8 cellular contexts compared by ENCODE assay signal in the genomic region with DNA sequence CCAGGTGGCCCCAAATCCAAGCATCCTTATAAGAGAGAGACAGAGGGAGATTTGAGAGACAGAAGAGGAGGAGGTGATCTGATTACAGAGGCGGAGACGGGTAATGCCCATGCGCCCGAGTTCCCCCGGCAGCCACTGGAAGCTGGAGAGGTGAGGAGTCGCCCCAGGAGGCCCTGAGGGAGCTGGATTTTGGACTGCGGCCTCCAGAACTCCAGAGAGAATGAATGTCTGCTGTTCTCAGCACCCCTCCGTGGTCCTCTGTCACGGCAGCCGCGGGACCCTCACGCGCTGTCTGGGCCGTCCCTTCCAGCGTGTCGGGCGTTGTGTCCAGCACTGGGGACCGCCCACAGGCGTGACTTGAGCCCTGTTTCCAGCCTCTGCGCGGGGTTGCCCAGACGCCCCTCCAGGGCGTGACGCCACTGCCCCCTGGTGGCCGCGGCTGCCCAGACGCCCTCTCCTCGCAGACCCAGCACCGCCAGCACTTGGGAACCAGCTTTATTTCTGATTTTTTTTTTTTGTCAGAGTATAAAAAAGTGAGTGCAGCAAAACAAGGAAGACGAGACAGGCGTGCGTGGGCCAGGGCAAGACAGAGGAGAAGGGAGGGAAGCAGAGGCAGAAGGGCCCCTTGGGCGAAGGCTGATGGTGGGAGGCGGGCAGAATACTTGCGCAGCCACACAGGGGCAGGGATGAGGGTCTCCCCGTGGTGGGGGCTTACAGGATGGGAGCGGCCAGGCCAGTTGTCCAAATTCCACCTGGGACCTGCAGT. TPM values are rescaled to one million over a fixed set of nuclear protein-coding genes. Genes with fewer than 3 reads are reported as not detected.
DNase-seq lines count a peak whose midpoint lies in the region; ATAC-seq, FAIRE-seq and TF ChIP-seq lines count a peak whose summit lies in the region.

No MANE protein-coding gene starts in this region.

- H2BK15ac ChIP-seq in H1 (ENCODE audit: low read length) = peak overlapping the region; percentile 72; the same call in 1 of the 2 replicates

- ATAC-seq in HG03432 (IDR thresholded peaks at IDR 0.05; ENCODE audit: unreplicated experiment) (peak; percentile 44), memory B cell (ENCODE audit: low read depth) (peak; percentile 76), HG03280 (IDR thresholded peaks at IDR 0.05; ENCODE audit: unreplicated experiment) (no peak)

- no peak overlapping the region; the same call in 1 of the 2 replicates for H2BK5ac ChIP-seq in H1 (ENCODE audit: low read depth, low read length)

- H3K23me2 ChIP-seq in H1 (ENCODE audit: low read depth, low read length) = peaks cover 11% of the 10 kb centered on the region; the same call in 1 of the 2 replicates

- no peak overlapping the region for H3K27ac ChIP-seq in H1 (ENCODE audit: low read depth, low read length)

- H2BK12ac ChIP-seq in H1 (ENCODE audit: low read depth, low read length) = peak overlapping the region; percentile 75; the same call in 1 of the 2 replicates

- peaks cover 12% of the 10 kb centered on the region for H3K36me3 Mint-ChIP-seq in memory B cell

- 9% methylated on average over 34 of the region's 37 CpGs; no CpG with 5 or more reads in 1 of the 2 experiments for WGBS in H1 (ENCODE audit: extremely low coverage in 1 of 2, insufficient coverage in 1 of 2, insufficient read length in 1 of 2, insufficient replicate concordance in 2 of 2, low coverage in 1 of 2, low lambda C conversion rate in 2 of 2, missing lambda C conversion rate in 1 of 2), 2 experiments

- TF ChIP-seq CTCF in H1 (IDR thresholded peaks at IDR 0.05; ENCODE audit: control extremely low read depth in 1 of 3, insufficient read depth in 1 of 3, low read depth in 1 of 3, low read length in 3 of 3) = peak; percentile 88 to 93 (median 89)

- no peaks in the 10 kb centered on the region for H3K36me3 ChIP-seq in H1 (ENCODE audit: control insufficient read depth in 2 of 4, insufficient read depth in 4 of 4, low read length in 3 of 4)

- CTCF ChIA-PET in H1 (lab: Charles Lee; ENCODE audit: partially characterized antibody) = interaction anchor here (0.6 to 5.0 kb wide), 43 partner anchors 8 to 490 kb away, joined by 3 to 58 read pairs (median 4); partner anchors contain the start of genes C20orf204, DNAJC5 and UCKL1

- H2BK20ac ChIP-seq in H1 (ENCODE audit: low read length) = no peak overlapping the region

- no peaks in the 10 kb centered on the region for H3K9me3 Mint-ChIP-seq in memory B cell

- H3K9me3 ChIP-seq in H1 (ENCODE audit: insufficient read depth in 2 of 2, low read depth in 1 of 2, low read length in 1 of 2) = no peaks in the 10 kb centered on the region

- no peak overlapping the region for H2BK120ac ChIP-seq in H1 (replicated peaks; ENCODE audit: low read depth, low read length)

- no peak overlapping the region for H2AK5ac ChIP-seq in H1 (ENCODE audit: low read depth, low read length)

- H3K9ac ChIP-seq in H1 (replicated peaks in 1 of 4; ENCODE audit: extremely low read depth in 1 of 4, low read depth in 3 of 4, low read length in 3 of 4) = no peak overlapping the region

- H4K91ac ChIP-seq in H1 (replicated peaks; ENCODE audit: insufficient read length, low read length) = peak overlapping the region; percentile 65

- H3K23ac ChIP-seq in H1 (ENCODE audit: insufficient read length) = no peak overlapping the region

- no peak for TF ChIP-seq POLR2A in H1 (IDR thresholded peaks at IDR 0.05; ENCODE audit: control extremely low read depth in 1 of 2, low read depth in 2 of 2, low read length in 2 of 2)

- no peaks in the 10 kb centered on the region for H3K79me2 ChIP-seq in H1 (ENCODE audit: control insufficient read depth in 1 of 2, insufficient read depth in 2 of 2, low read length in 2 of 2)

- peak overlapping the region; percentile 5 to 93 for H3K4me2 ChIP-seq in H1 (ENCODE audit: insufficient read depth in 1 of 2, low read depth in 2 of 2, low read length in 2 of 2)

- H3K14ac ChIP-seq in H1 (ENCODE audit: insufficient read length) = no peak overlapping the region

- peaks cover 2 to 10% of the 10 kb centered on the region in 2 experiments for H4K20me1 ChIP-seq in H1 (replicated peaks in 1 of 2; ENCODE audit: control insufficient read depth in 1 of 2, insufficient read depth in 2 of 2, low read length in 2 of 2)

- DNase-seq in DMS 273 (lab: John Stamatoyannopoulos, UW; ENCODE audit: unreplicated experiment) (peak; percentile 91), NOMO-1 (lab: John Stamatoyannopoulos, UW; ENCODE audit: unreplicated experiment in 2 of 2) (peak; percentile 79 to 81), H1 (ENCODE audit: low read depth in 1 of 2, low spot score in 2 of 2) (peak in 1 of 2 experiments; percentile 98), memory B cell (ENCODE audit: low spot score in 2 of 2) (peak; percentile 86 to 95)
- DNase-seq in activated CD8-positive, alpha-beta memory T cell treated with anti-CD3 and anti-CD28 coated beads, Interleukin-2, amount 50 U/mL, for 48 hours = peak; percentile 95
- DNase-seq in stimulated activated CD8-positive, alpha-beta memory T cell treated with anti-CD3 and anti-CD28 coated beads, Interleukin-15, amount 100 ng/mL, for 1 hour (ENCODE audit: low read depth) = peak; percentile 61

- H3K27me3 ChIP-seq in H1 (replicated peaks in 1 of 4; ENCODE audit: control insufficient read depth in 3 of 4, extremely low read depth in 1 of 4, insufficient read depth in 3 of 4, low read length in 3 of 4) = peaks cover 0 to 12% (median 2%) of the 10 kb centered on the region in 4 experiments; a peak in 2 of 7 replicates

- H3K4me3 Mint-ChIP-seq in memory B cell = no peak overlapping the region

- POLR2A ChIA-PET in H1 (lab: Charles Lee; ENCODE audit: partially characterized antibody) = interaction anchor here (0.6 to 2.2 kb wide), 14 partner anchors 10 to 1066 kb away, joined by 3 to 10 read pairs (median 3); partner anchors contain the start of genes PPDPF, TPD52L2 and UCKL1

- FAIRE-seq in H1 (lab: Jason Lieb, UNC) = no peak

- H2AFZ ChIP-seq in H1 (ENCODE audit: low read length) = peak overlapping the region; percentile 78; the same call in 1 of the 2 replicates

- H3K4me3 ChIP-seq in H1 (ENCODE audit: extremely low read depth in 1 of 4, insufficient read depth in 2 of 4, low read depth in 3 of 4, low read length in 4 of 4) = peak overlapping the region; percentile 18 to 61 (median 52); a peak in 7 of 8 replicates

- H3K4ac ChIP-seq in H1 (replicated peaks; ENCODE audit: insufficient read length, low read depth, low read length) = no peak overlapping the region

- no peak overlapping the region for H3K27ac Mint-ChIP-seq in memory B cell

- peak overlapping the region; percentile 53 for H4K8ac ChIP-seq in H1 (ENCODE audit: extremely low read depth, insufficient read depth, low read length)

- TF ChIP-seq EP300 in H1 (IDR thresholded peaks at IDR 0.05; ENCODE audit: borderline replicate concordance in 1 of 2, low read depth in 2 of 2, low read length in 2 of 2) = no peak

- H3K18ac ChIP-seq in H1 (ENCODE audit: extremely low read depth, low read length) = peak overlapping the region; percentile 60

- H4K5ac ChIP-seq in H1 (ENCODE audit: insufficient read length, low read depth, low read length) = peak overlapping the region; percentile 83

- H3K27me3 Mint-ChIP-seq in memory B cell = peaks cover 4% of the 10 kb centered on the region

- peaks cover 27% of the 10 kb centered on the region for H3K4me1 Mint-ChIP-seq in memory B cell

- H3K79me1 ChIP-seq in H1 (ENCODE audit: low read depth, low read length) = no peaks in the 10 kb centered on the region

- peak; percentile 93 to 95 for TF ChIP-seq RAD21 in H1 (IDR thresholded peaks at IDR 0.05 in 1 of 2, conservative IDR thresholded peaks at IDR 0.05 in 1 of 2; ENCODE audit: low read depth in 2 of 2, low read length in 2 of 2)

- no peak overlapping the region for H3K56ac ChIP-seq in H1 (replicated peaks; ENCODE audit: insufficient read length, low read depth, low read length)

- peaks cover 0 to 14% (median 8%) of the 10 kb centered on the region in 4 experiments; a peak in 6 of 7 replicates for H3K4me1 ChIP-seq in H1 (replicated peaks in 1 of 4; ENCODE audit: control insufficient read depth in 3 of 4, insufficient read depth in 4 of 4, low read length in 3 of 4)

RNA-seq across cellular contexts. Expression of gene ZNF512B, which starts 4.1 kb away (rescaled TPM):
- 26.6 and 27.0 TPM in 2 replicates for total RNA-seq in H1 (2021; fragmentation: NEBNext Ultra II Directional; extraction: Animal tissue kit (Norgen Biotek cat#: 25700))
- 7.3 and 10.6 TPM in 2 replicates for polyA plus RNA-seq in H1 (2011; rRNA removed)
- polyA plus RNA-seq in H1 (2011; cell fraction: cytosol; rRNA removed) = 9.7 TPM
- polyA plus RNA-seq in H1 (2011; cell fraction: nucleus; rRNA removed) = 51.0 TPM
- 16.0 to 22.5 TPM (median 19.3 TPM) in 4 replicates for polyA plus RNA-seq in H1 (2012, experiment 1 of 2)
- polyA plus RNA-seq in H1 (2012, experiment 2 of 2) = 12.0 TPM
- polyA plus RNA-seq in H1 (2013, experiment 1 of 2) = 9.5 TPM
- polyA plus RNA-seq in H1 (2013, experiment 2 of 2) = 9.1 TPM
- 4.1 and 5.5 TPM in 2 replicates for polyA minus RNA-seq in H1 (2011; rRNA and poly(A)+ RNA removed)
- polyA minus RNA-seq in H1 (2011; cell fraction: cytosol; rRNA and poly(A)+ RNA removed) = 8.4 TPM
- polyA minus RNA-seq in H1 (2011; cell fraction: nucleus; rRNA and poly(A)+ RNA removed) = 9.1 TPM

RNA-seq across cellular contexts. Expression of gene SAMD10, which starts 5.6 kb away (rescaled TPM):
- 3.0 and 3.8 TPM in 2 replicates for total RNA-seq in H1 (2021; fragmentation: NEBNext Ultra II Directional; extraction: Animal tissue kit (Norgen Biotek cat#: 25700))
- polyA plus RNA-seq in H1 (2011; rRNA removed) = 5.2 and 6.4 TPM in 2 replicates
- polyA plus RNA-seq in H1 (2011; cell fraction: cytosol; rRNA removed) = 5.1 TPM
- polyA plus RNA-seq in H1 (2011; cell fraction: nucleus; rRNA removed) = 32.2 TPM
- polyA plus RNA-seq in H1 (2012, experiment 1 of 2) = 4.0 to 6.6 TPM (median 6.2 TPM) in 4 replicates
- polyA plus RNA-seq in H1 (2012, experiment 2 of 2) = 4.8 TPM
- polyA plus RNA-seq in H1 (2013, experiment 1 of 2) = 4.6 TPM
- 3.6 TPM for polyA plus RNA-seq in H1 (2013, experiment 2 of 2)
- polyA minus RNA-seq in H1 (2011; rRNA and poly(A)+ RNA removed) = 0.73 and 1.1 TPM in 2 replicates
- polyA minus RNA-seq in H1 (2011; cell fraction: cytosol; rRNA and poly(A)+ RNA removed) = 1.6 TPM
- polyA minus RNA-seq in H1 (2011; cell fraction: nucleus; rRNA and poly(A)+ RNA removed) = 1.4 TPM

RNA-seq across cellular contexts. Expression of gene PRPF6, which starts 7.1 kb away (rescaled TPM):
- total RNA-seq in H1 (2021; fragmentation: NEBNext Ultra II Directional; extraction: Animal tissue kit (Norgen Biotek cat#: 25700)) = 76.9 and 80.7 TPM in 2 replicates
- polyA plus RNA-seq in H1 (2011; rRNA removed) = 27.9 and 42.8 TPM in 2 replicates
- 58.0 TPM for polyA plus RNA-seq in H1 (2011; cell fraction: cytosol; rRNA removed)
- polyA plus RNA-seq in H1 (2011; cell fraction: nucleus; rRNA removed) = 66.9 TPM
- 70.7 to 88.3 TPM (median 83.6 TPM) in 4 replicates for polyA plus RNA-seq in H1 (2012, experiment 1 of 2)
- 54.3 TPM for polyA plus RNA-seq in H1 (2012, experiment 2 of 2)
- 41.9 TPM for polyA plus RNA-seq in H1 (2013, experiment 1 of 2)
- polyA plus RNA-seq in H1 (2013, experiment 2 of 2) = 38.8 TPM
- polyA minus RNA-seq in H1 (2011; rRNA and poly(A)+ RNA removed) = 44.2 and 52.8 TPM in 2 replicates
- polyA minus RNA-seq in H1 (2011; cell fraction: cytosol; rRNA and poly(A)+ RNA removed) = 36.3 TPM
- polyA minus RNA-seq in H1 (2011; cell fraction: nucleus; rRNA and poly(A)+ RNA removed) = 23.1 TPM

RNA-seq across cellular contexts. Expression of gene UCKL1, which starts 17.6 kb away (rescaled TPM):
- total RNA-seq in H1 (2021; fragmentation: NEBNext Ultra II Directional; extraction: Animal tissue kit (Norgen Biotek cat#: 25700)) = 36.5 and 37.4 TPM in 2 replicates
- 91.2 and 106 TPM in 2 replicates for polyA plus RNA-seq in H1 (2011; rRNA removed)
- 73.4 TPM for polyA plus RNA-seq in H1 (2011; cell fraction: cytosol; rRNA removed)
- polyA plus RNA-seq in H1 (2011; cell fraction: nucleus; rRNA removed) = 243 TPM
- polyA plus RNA-seq in H1 (2012, experiment 1 of 2) = 35.1 to 52.8 TPM (median 52.1 TPM) in 4 replicates
- polyA plus RNA-seq in H1 (2012, experiment 2 of 2) = 34.5 TPM
- polyA plus RNA-seq in H1 (2013, experiment 1 of 2) = 26.4 TPM
- 24.2 TPM for polyA plus RNA-seq in H1 (2013, experiment 2 of 2)
- polyA minus RNA-seq in H1 (2011; rRNA and poly(A)+ RNA removed) = 26.5 and 36.3 TPM in 2 replicates
- 28.2 TPM for polyA minus RNA-seq in H1 (2011; cell fraction: cytosol; rRNA and poly(A)+ RNA removed)
- 52.8 TPM for polyA minus RNA-seq in H1 (2011; cell fraction: nucleus; rRNA and poly(A)+ RNA removed)
